Comparison of ENCODE assay signal across 8 cellular contexts in genomic region chr12:51863921-51864700, GRCh38. TPM values are rescaled to one million over a fixed set of nuclear protein-coding genes. Genes with fewer than 3 reads are reported as not detected.
DNase-seq lines count a peak whose midpoint lies in the region; ATAC-seq, FAIRE-seq and TF ChIP-seq lines count a peak whose summit lies in the region.

No MANE protein-coding gene starts in this region.

- peak overlapping the region; percentile 29 for H3K18ac ChIP-seq in mesendoderm (ENCODE audit: low read length)

- peak overlapping the region; percentile 55 for H3K4me2 ChIP-seq in mesendoderm (ENCODE audit: low read length)

- WGBS in mesendoderm (ENCODE audit: extremely low coverage, insufficient coverage, low lambda C conversion rate), result no CpG with 5 or more reads among the region's 49 CpGs
- WGBS in testis, 2 donors, result 11 to 20% methylated on average over 15 to 49 of the region's 49 CpGs

- H3K36me3 ChIP-seq in mesendoderm (ENCODE audit: control insufficient read depth, insufficient read depth, low read length), result no peaks in the 10 kb centered on the region
- no peaks in the 10 kb centered on the region for H3K36me3 ChIP-seq in testis (ENCODE audit: low read depth, missing control alignments)

- H3K23ac ChIP-seq in mesendoderm (ENCODE audit: low read length), result no peak overlapping the region

- no peak for DNase-seq in AG04449 (ENCODE audit: low read depth, low spot score)
- DNase-seq in NCI-H146 treated with DMSO at 0.1 percent for 48 hours (lab: John Stamatoyannopoulos, UW; ENCODE audit: unreplicated experiment), result peak; percentile 21
- DNase-seq in cerebellum (ENCODE audit: low spot score), result peak; percentile 82
- DNase-seq in mesendoderm, result peak; percentile 89
- DNase-seq in testis, result peak; percentile 43
- DNase-seq in D721Med (ENCODE audit: insufficient read length, low spot score), result no peak

- FAIRE-seq in D721Med (lab: Jason Lieb, UNC), result no peak

- H2BK15ac ChIP-seq in mesendoderm (replicated peaks; ENCODE audit: low read depth), result no peak overlapping the region

- TF ChIP-seq POLR2A in testis (IDR thresholded peaks at IDR 0.05), result no peak

- TF ChIP-seq CTCF in AG04449 (IDR thresholded peaks at IDR 0.05; ENCODE audit: insufficient read depth, low read length, missing control alignments), result no peak
- TF ChIP-seq CTCF in testis (IDR thresholded peaks at IDR 0.05), result no peak
- TF ChIP-seq CTCF in D721Med (IDR thresholded peaks at IDR 0.05; ENCODE audit: insufficient read depth, missing control alignments), result no peak

- no peak overlapping the region for H2AK5ac ChIP-seq in mesendoderm (ENCODE audit: low read length)

- H2BK5ac ChIP-seq in mesendoderm (ENCODE audit: low read length), result no peak overlapping the region

- H3K4ac ChIP-seq in mesendoderm (ENCODE audit: low read depth, low read length), result no peak overlapping the region

- H3K56ac ChIP-seq in mesendoderm (ENCODE audit: low read length), result peak overlapping the region; percentile 86

- H3K4me3 ChIP-seq in AG04449 (ENCODE audit: low read depth, low read length), result peak overlapping the region; percentile 40
- peak overlapping the region; percentile 36 for H3K4me3 ChIP-seq in mesendoderm (ENCODE audit: low read length)
- peak overlapping the region; percentile 4 to 32 for H3K4me3 ChIP-seq in testis

- ATAC-seq in GM18517 (IDR thresholded peaks at IDR 0.05; ENCODE audit: unreplicated experiment) (no peak), GM21447 (IDR thresholded peaks at IDR 0.05; ENCODE audit: unreplicated experiment) (no peak)

- no peaks in the 10 kb centered on the region for H3K79me1 ChIP-seq in mesendoderm (ENCODE audit: low read length)

- H2BK120ac ChIP-seq in mesendoderm (ENCODE audit: low read depth, low read length), result peak overlapping the region; percentile 6

- H3K27ac ChIP-seq in mesendoderm (ENCODE audit: low read depth, low read length) (no peak overlapping the region), testis (no peak overlapping the region)

- no peak overlapping the region for H4K8ac ChIP-seq in mesendoderm (ENCODE audit: low read depth, low read length)

- no peak overlapping the region for H4K5ac ChIP-seq in mesendoderm (ENCODE audit: low read length)

- peaks cover 6% of the 10 kb centered on the region for H3K4me1 ChIP-seq in mesendoderm (ENCODE audit: control insufficient read depth, low read depth, low read length)
- H3K4me1 ChIP-seq in testis, result peaks cover 5% of the 10 kb centered on the region

- peaks cover 3% of the 10 kb centered on the region for H3K27me3 ChIP-seq in mesendoderm (ENCODE audit: insufficient read depth, low read length, poor library complexity)
- H3K27me3 ChIP-seq in testis, result no peaks in the 10 kb centered on the region

- POLR2A ChIA-PET in AG04449 (lab: Yijun Ruan, JAX), result no interaction called here

- peak overlapping the region; percentile 60 for H3K9ac ChIP-seq in mesendoderm (ENCODE audit: low read length)

- CTCF ChIA-PET in AG04449 (lab: Yijun Ruan, JAX), result interaction anchor here (0.8 to 7.2 kb wide), 11 partner anchors 8 to 443 kb away, joined by 3 to 73 read pairs (median 4); no protein-coding TSS in a partner anchor

- H3K9me3 ChIP-seq in testis, result no peaks in the 10 kb centered on the region

- intact Hi-C loops in testis (cut with DNase I; ENCODE audit: low total_unique reads), result no loop called here

- no peaks in the 10 kb centered on the region for H3K79me2 ChIP-seq in mesendoderm (ENCODE audit: control insufficient read depth, insufficient read depth, low read length)

RNA-seq across cellular contexts. Expression of gene FIGNL2, which starts 15.6 kb away (rescaled TPM):
- total RNA-seq in cerebellum (1.3 TPM), testis (1 to 10 TPM; 1.7 to 2.1 TPM)
- 0.77 TPM for polyA plus RNA-seq in mesendoderm (2013, experiment 1 of 2)
- polyA plus RNA-seq in mesendoderm (2013, experiment 2 of 2), result 0.69 TPM
- 1.1 TPM for polyA plus RNA-seq in testis (ENCODE audit: insufficient read depth, low read depth, low replicate concordance)

RNA-seq across cellular contexts. Expression of gene ANKRD33, which starts 23.8 kb away (rescaled TPM):
- total RNA-seq in cerebellum (0.09 TPM), testis (under 1 TPM in 1 of 2 donors, not detected in 1; 0.68 TPM)
- polyA plus RNA-seq in mesendoderm (2013, experiment 1 of 2), result not detected
- polyA plus RNA-seq in mesendoderm (2013, experiment 2 of 2), result 0.03 TPM
- polyA plus RNA-seq in testis (ENCODE audit: insufficient read depth, low read depth, low replicate concordance), result 0.25 TPM

RNA-seq across cellular contexts. Expression of gene ACVRL1, which starts 43.2 kb away (rescaled TPM):
- total RNA-seq in cerebellum (12.3 TPM), testis (1 to 10 TPM; 9.1 to 9.5 TPM)
- polyA plus RNA-seq in mesendoderm (2013, experiment 1 of 2), result 0.21 TPM
- 0.01 TPM for polyA plus RNA-seq in mesendoderm (2013, experiment 2 of 2)
- polyA plus RNA-seq in testis (ENCODE audit: insufficient read depth, low read depth, low replicate concordance), result 9.9 TPM

Comparison
In these comparisons a context has a peak if more than half of its experiments do, and no peak if none do; other contexts are left out.
1. DNase-seq: peak in NCI-H146 treated with DMSO at 0.1 percent for 48 hours (single experiment), cerebellum (single experiment), mesendoderm (single experiment) and testis (single experiment); none in AG04449 (single experiment) and D721Med (single experiment).
2. Peak in every context shown above with its lines, with median percentiles within 50 percentile points of each other: H3K4me3 ChIP-seq.